In the genomic region with DNA sequence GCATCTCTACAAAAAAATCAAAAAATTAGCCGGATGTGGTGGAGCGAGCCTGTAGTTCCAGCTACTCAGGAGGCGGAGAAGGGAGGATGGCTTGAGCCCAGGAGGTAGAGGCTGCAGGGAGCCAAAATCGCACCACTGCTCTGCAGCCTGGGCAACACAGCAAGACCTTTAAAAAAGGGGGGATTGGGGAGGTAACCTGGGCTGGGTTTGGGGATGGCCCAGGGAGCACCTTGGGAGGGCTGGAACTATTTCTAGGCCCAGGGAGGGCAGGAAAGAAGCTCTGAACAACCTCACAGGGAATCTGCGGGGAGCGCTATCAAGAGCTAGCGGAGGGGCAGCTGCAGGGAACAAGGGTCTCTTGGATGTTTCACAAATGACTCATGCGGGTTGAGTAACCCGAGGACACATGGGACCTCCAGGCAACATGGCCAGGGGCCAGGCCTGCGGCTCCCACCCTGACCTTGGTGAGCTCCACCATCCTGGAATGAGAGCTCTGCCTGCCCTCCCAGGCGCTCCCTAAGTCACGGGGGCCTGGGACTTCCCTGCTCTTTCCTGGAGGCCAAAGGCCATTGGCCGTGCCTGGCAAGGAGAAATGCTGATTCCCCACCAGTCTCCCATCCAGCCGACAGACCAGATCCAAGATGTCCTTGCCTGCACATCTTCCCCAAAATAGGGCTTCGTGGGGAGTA, we compare ENCODE assay signal across 11 cellular contexts. TPM values are rescaled to one million over a fixed set of nuclear protein-coding genes. Genes with fewer than 3 reads are reported as not detected.
DNase-seq lines count a peak whose midpoint lies in the region; ATAC-seq and TF ChIP-seq lines count a peak whose summit lies in the region.
"Had no signal": no experiment of that assay in that cellular context is flagged by ENCODE, and none has a peak within 500 bp of the region (broad histone marks: within the 10 kb centered on the region; RNA-seq: fewer than 3 reads in every experiment).

No MANE protein-coding gene starts in this region.

- WGBS in psoas muscle, 3 donors: 63 to 78% (median 70%) methylated on average over 13 to 15 of the region's 15 CpGs

- peaks cover 8% of the 10 kb centered on the region for H3K27me3 Mint-ChIP-seq in HFFc6 (ENCODE audit: insufficient read depth)

- no peaks in the 10 kb centered on the region for H3K36me3 Mint-ChIP-seq in HFFc6 (ENCODE audit: low read depth)

- H3K4me3 Mint-ChIP-seq in HFFc6: peak overlapping the region; percentile 79; the same call in 1 of the 2 replicates
- H3K4me3 Mint-ChIP-seq: stimulated activated naive CD8-positive, alpha-beta T cell treated with anti-CD3 and anti-CD28 coated beads, Interleukin-15, amount 100 ng/mL, for 72 hours had no signal

- H3K27ac ChIP-seq in WERI-Rb-1 (peak overlapping the region; percentile 34), psoas muscle (no peak overlapping the region)

- no peaks in the 10 kb centered on the region for H3K9me3 ChIP-seq in WERI-Rb-1 (ENCODE audit: severe bottlenecking)
- H3K9me3 ChIP-seq in psoas muscle: no peaks in the 10 kb centered on the region

- H3K4me3 ChIP-seq in WERI-Rb-1 (ENCODE audit: low read depth, low read length) (no peak overlapping the region), psoas muscle (no peak overlapping the region)

- intact Hi-C loops in left ventricle myocardium superior (cut with micrococcal nuclease): no loop called here
- intact Hi-C loops in psoas muscle (cut with DNase I): no loop called here

- no peak for DNase-seq in HFFc6
- no peak for DNase-seq in WERI-Rb-1
- DNase-seq in left ventricle myocardium superior: peak; percentile 84
- peak; percentile 50 to 70 for DNase-seq in psoas muscle
- no peak for DNase-seq in stimulated activated CD4-positive, alpha-beta T cell treated with anti-CD3 and anti-CD28 coated beads, Interleukin-4, amount 100 ng/mL, for 4 hours
- DNase-seq in NCI-H2171 treated with DMSO at 0.1 percent for 48 hours (lab: John Stamatoyannopoulos, UW): no peak
- DNase-seq: effector CD4-positive, alpha-beta T cell; NCI-H510A treated with DMSO at 0.1 percent for 48 hours; stimulated activated naive CD8-positive, alpha-beta T cell treated with anti-CD3 and anti-CD28 coated beads, Interleukin-15, amount 100 ng/mL, for 72 hours had no signal

- ATAC-seq in left ventricle myocardium superior (peak; percentile 77), psoas muscle (peak; percentile 39 to 55 (median 41)), GM19023 (IDR thresholded peaks at IDR 0.05; ENCODE audit: unreplicated experiment) (no peak), HG03280 (IDR thresholded peaks at IDR 0.05; ENCODE audit: unreplicated experiment) (no peak)

- H3K27ac Mint-ChIP-seq in HFFc6: peak overlapping the region; percentile 95
- H3K27ac Mint-ChIP-seq: stimulated activated naive CD8-positive, alpha-beta T cell treated with anti-CD3 and anti-CD28 coated beads, Interleukin-15, amount 100 ng/mL, for 72 hours had no signal

- H3K4me1 Mint-ChIP-seq in HFFc6 (ENCODE audit: low read depth): peaks cover 23% of the 10 kb centered on the region

- no peaks in the 10 kb centered on the region for H3K9me3 Mint-ChIP-seq in HFFc6
- H3K9me3 Mint-ChIP-seq: stimulated activated naive CD8-positive, alpha-beta T cell treated with anti-CD3 and anti-CD28 coated beads, Interleukin-15, amount 100 ng/mL, for 72 hours had no signal

- H3K4me1 ChIP-seq in psoas muscle: no peaks in the 10 kb centered on the region

- H3K27me3 ChIP-seq in WERI-Rb-1 (ENCODE audit: insufficient read depth, low read depth, severe bottlenecking) (no peaks in the 10 kb centered on the region), psoas muscle (ENCODE audit: insufficient read depth in 3 of 3, low read length in 2 of 3) (peaks cover 0 to 27% (median 10%) of the 10 kb centered on the region in 3 donors)

- TF ChIP-seq CTCF in HFFc6 (IDR thresholded peaks at IDR 0.05) (no peak), WERI-Rb-1 (IDR thresholded peaks at IDR 0.05; ENCODE audit: low read depth, low read length) (no peak), psoas muscle (IDR thresholded peaks at IDR 0.05) (no peak)

- H3K36me3 ChIP-seq in WERI-Rb-1 (no peaks in the 10 kb centered on the region), psoas muscle (ENCODE audit: insufficient read depth in 1 of 2, low read depth in 1 of 2) (no peaks in the 10 kb centered on the region)

RNA-seq across cellular contexts. Expression of gene SARDH, which starts 23.4 kb away (rescaled TPM):
- 1 to 10 TPM in 4 of 6 experiments, under 1 TPM in 2; 0.24 to 5.1 (median 4.1) TPM for total RNA-seq in HFFc6 (2021; fragmentation: NEBNext Ultra II Directional; extraction: Animal tissue kit (Norgen Biotek cat#: 25700))
- total RNA-seq in left ventricle myocardium superior (0.64 TPM), psoas muscle (1 to 10 TPM in 3 of 4 donors, under 1 TPM in 1; 0.59 to 2.5 (median 1.5) TPM)
- under 1 TPM; 0.16 to 0.62 (median 0.26) TPM for polyA plus RNA-seq in psoas muscle

Comparison
In these comparisons a context has a peak if more than half of its experiments do, and no peak if none do; other contexts are left out.
1. DNase-seq: peak in left ventricle myocardium superior (single experiment) and psoas muscle (2 of 2); none in HFFc6 (single experiment), WERI-Rb-1 (single experiment), stimulated activated CD4-positive, alpha-beta T cell treated with anti-CD3 and anti-CD28 coated beads, Interleukin-4, amount 100 ng/mL, for 4 hours (0 of 2) and NCI-H2171 treated with DMSO at 0.1 percent for 48 hours (single experiment).
2. ATAC-seq: peak in left ventricle myocardium superior (single experiment) and psoas muscle (4 of 4); none in GM19023 (single experiment) and HG03280 (single experiment).